Comparison of ENCODE assay signal across 13 cellular contexts in genomic region chr16:27759947-27760844, GRCh38.
DNase-seq lines count a peak whose midpoint lies in the region; ATAC-seq and TF ChIP-seq lines count a peak whose summit lies in the region.
"Had no signal": no experiment of that assay in that cellular context is flagged by ENCODE, and none has a peak within 500 bp of the region (broad histone marks: within the 10 kb centered on the region; RNA-seq: fewer than 3 reads in every experiment).

No MANE protein-coding gene starts in this region.

- no peak overlapping the region for H3K18ac ChIP-seq in mesendoderm (ENCODE audit: low read length)

- H2AK5ac ChIP-seq in mesendoderm (ENCODE audit: low read length): no peak overlapping the region

- H3K23ac ChIP-seq in mesendoderm (ENCODE audit: low read length): peak overlapping the region; percentile 29

- peaks cover 10% of the 10 kb centered on the region for H3K4me1 ChIP-seq in mesendoderm (ENCODE audit: control insufficient read depth, low read depth, low read length)
- H3K4me1 ChIP-seq: pancreas, vagina had no signal

- peak overlapping the region; percentile 35 to 90 (median 77) for H3K27ac Mint-ChIP-seq in CD14-positive monocyte

- no peak overlapping the region for H2BK5ac ChIP-seq in mesendoderm (ENCODE audit: low read length)

- no peaks in the 10 kb centered on the region for H3K27me3 ChIP-seq in mesendoderm (ENCODE audit: insufficient read depth, low read length, poor library complexity)
- H3K27me3 ChIP-seq: pancreas, vagina had no signal

- H4K8ac ChIP-seq in mesendoderm (ENCODE audit: low read depth, low read length): no peak overlapping the region

- no peak overlapping the region for H4K5ac ChIP-seq in mesendoderm (ENCODE audit: low read length)

- H3K56ac ChIP-seq in mesendoderm (ENCODE audit: low read length): no peak overlapping the region

- peak overlapping the region; percentile 61 for H3K27ac ChIP-seq in angular gyrus (ENCODE audit: low read depth, low read length)
- H3K27ac ChIP-seq in mesendoderm (ENCODE audit: low read depth, low read length): no peak overlapping the region
- H3K27ac ChIP-seq: pancreas, vagina had no signal

- H3K79me1 ChIP-seq in mesendoderm (ENCODE audit: low read length): no peaks in the 10 kb centered on the region

- TF ChIP-seq CTCF in CD14-positive monocyte (IDR thresholded peaks at IDR 0.05): no peak

- H3K9ac ChIP-seq in mesendoderm (ENCODE audit: low read length): no peak overlapping the region

- H3K4me1 Mint-ChIP-seq in CD14-positive monocyte: peaks cover 44% of the 10 kb centered on the region

- peaks cover 0 to 2% (median 0%) of the 10 kb centered on the region in 3 donors for H3K27me3 Mint-ChIP-seq in CD14-positive monocyte (ENCODE audit: low read depth in 3 of 3)

- intact Hi-C loops in CD14-positive monocyte (cut with micrococcal nuclease): no loop called here

- H3K4me3 Mint-ChIP-seq in CD14-positive monocyte: peak overlapping the region in 1 of 2 donors; percentile 77

- no peaks in the 10 kb centered on the region for H3K36me3 ChIP-seq in mesendoderm (ENCODE audit: control insufficient read depth, insufficient read depth, low read length)

- no peaks in the 10 kb centered on the region for H3K79me2 ChIP-seq in mesendoderm (ENCODE audit: control insufficient read depth, insufficient read depth, low read length)

- no peak overlapping the region for H2BK120ac ChIP-seq in mesendoderm (ENCODE audit: low read depth, low read length)

- no peak overlapping the region for H2BK15ac ChIP-seq in mesendoderm (replicated peaks; ENCODE audit: low read depth)

- peak; percentile 70 for DNase-seq in CD14-positive monocyte (ENCODE audit: low spot score)
- peak; percentile 4 for DNase-seq in KG1 (lab: John Stamatoyannopoulos, UW)
- DNase-seq in mesendoderm: peak; percentile 48
- no peak for DNase-seq in HuH-7.5 (ENCODE audit: low spot score)
- DNase-seq in stimulated activated naive CD4-positive, alpha-beta T cell treated with Interleukin-2 at 50 U/mL for 16 hours (lab: John Stamatoyannopoulos, UW): no peak
- DNase-seq: activated CD4-positive, CD25-positive, alpha-beta regulatory T cell; effector memory CD4-positive, alpha-beta T cell; pancreas; SHP77 treated with DMSO at 0.1 percent for 48 hours had no signal

- no CpG with 5 or more reads among the region's 13 CpGs for WGBS in mesendoderm (ENCODE audit: extremely low coverage, insufficient coverage, low lambda C conversion rate)

- H3K9me3 Mint-ChIP-seq in CD14-positive monocyte: peaks cover 2 to 12% (median 5%) of the 10 kb centered on the region in 7 donors

- H3K4me3 ChIP-seq in mesendoderm (ENCODE audit: low read length): no peak overlapping the region
- H3K4me3 ChIP-seq: pancreas, vagina had no signal

- H3K4me2 ChIP-seq in mesendoderm (ENCODE audit: low read length): no peak overlapping the region

- H3K4ac ChIP-seq in mesendoderm (ENCODE audit: low read depth, low read length): no peak overlapping the region

- ATAC-seq in HG03097 (IDR thresholded peaks at IDR 0.05; ENCODE audit: low FRiP score, unreplicated experiment): no peak
- no peak for ATAC-seq in HG03520 (IDR thresholded peaks at IDR 0.05; ENCODE audit: unreplicated experiment)

- peaks cover 50 to 55% of the 10 kb centered on the region in 2 donors for H3K36me3 Mint-ChIP-seq in CD14-positive monocyte

Comparison
In these comparisons a context has a peak if more than half of its experiments do, and no peak if none do; other contexts are left out.
1. DNase-seq: peak in CD14-positive monocyte (single experiment), KG1 (single experiment) and mesendoderm (single experiment); none in HuH-7.5 (single experiment) and stimulated activated naive CD4-positive, alpha-beta T cell treated with Interleukin-2 at 50 U/mL for 16 hours (single experiment).